1 cellular context compared by ENCODE assay signal in the genomic region with DNA sequence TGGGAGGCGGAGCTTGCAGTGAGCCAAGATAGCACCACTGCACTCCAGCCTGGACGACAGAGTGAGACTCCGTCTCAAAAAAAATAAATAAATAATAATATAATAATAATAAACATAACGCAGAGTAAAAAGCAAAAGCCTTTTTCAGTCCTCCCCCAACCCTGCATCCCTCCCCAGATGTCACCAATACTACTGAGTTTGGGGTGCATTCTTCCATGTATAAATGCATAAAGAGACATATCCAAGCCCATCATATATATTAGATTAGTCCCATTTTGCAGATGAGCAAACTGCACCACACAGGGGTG.
TF ChIP-seq lines count a peak whose summit lies in the region.

No MANE protein-coding gene starts in this region.

TF ChIP-seq in HepG2, 621 proteins besides CTCF, POLR2A, EP300 and RAD21:
- TF ChIP-seq CAMTA2 (CRISPR knock-in tag; IDR thresholded peaks at IDR 0.05; ENCODE audit: borderline replicate concordance) (no peak), SRSF4 (IDR thresholded peaks at IDR 0.05; ENCODE audit: low read depth, low read length, poor library complexity, severe bottlenecking) (no peak), YEATS4 (CRISPR knock-in tag; IDR thresholded peaks at IDR 0.05; ENCODE audit: borderline replicate concordance) (no peak), NR2F6 (IDR thresholded peaks at IDR 0.05) (no peak), NR2F6 (CRISPR knock-in tag; IDR thresholded peaks at IDR 0.05) (no peak), ZNF546 (CRISPR knock-in tag; conservative IDR thresholded peaks at IDR 0.05) (no peak), ZFY (CRISPR knock-in tag; IDR thresholded peaks at IDR 0.05) (no peak), ZNF501 (CRISPR knock-in tag; IDR thresholded peaks at IDR 0.05) (no peak), NCOA1 (CRISPR knock-in tag; IDR thresholded peaks at IDR 0.05) (0 out of 2 replicates have a peak, but pooled peaks have one; percentile 13), ZNF530 (CRISPR knock-in tag; IDR thresholded peaks at IDR 0.05; ENCODE audit: low read depth) (no peak), ZMYM3 (CRISPR knock-in tag; IDR thresholded peaks at IDR 0.05) (peak; percentile 36; the same call in 1 of the 2 replicates), ZNF3 (CRISPR knock-in tag; IDR thresholded peaks at IDR 0.05) (no peak), HNRNPL (IDR thresholded peaks at IDR 0.05; ENCODE audit: low read depth, low read length) (no peak), ZFP36 (IDR thresholded peaks at IDR 0.05; ENCODE audit: borderline replicate concordance, low read depth, low read length, partially characterized antibody) (no peak), NR2F2 (IDR thresholded peaks at IDR 0.05; ENCODE audit: borderline replicate concordance, low read depth) (no peak), ZNF567 (CRISPR knock-in tag; IDR thresholded peaks at IDR 0.05; ENCODE audit: borderline replicate concordance) (no peak), ZNF674 (CRISPR knock-in tag; IDR thresholded peaks at IDR 0.05; ENCODE audit: low read depth) (no peak), SMARCE1 (IDR thresholded peaks at IDR 0.05; ENCODE audit: borderline replicate concordance) (no peak), IRF2 (CRISPR knock-in tag; IDR thresholded peaks at IDR 0.05) (no peak), ZNF629 (CRISPR knock-in tag; conservative IDR thresholded peaks at IDR 0.05) (peak; percentile 91; the same call in 1 of the 2 replicates), TBX2 (CRISPR knock-in tag; IDR thresholded peaks at IDR 0.05; ENCODE audit: borderline replicate concordance) (no peak), NFATC3 (CRISPR knock-in tag; IDR thresholded peaks at IDR 0.05) (no peak), THAP11 (CRISPR knock-in tag; IDR thresholded peaks at IDR 0.05) (no peak), JUN (CRISPR knock-in tag; IDR thresholded peaks at IDR 0.05) (no peak), FOXK2 (IDR thresholded peaks at IDR 0.05) (no peak)
- TF ChIP-seq, protein P1, sequence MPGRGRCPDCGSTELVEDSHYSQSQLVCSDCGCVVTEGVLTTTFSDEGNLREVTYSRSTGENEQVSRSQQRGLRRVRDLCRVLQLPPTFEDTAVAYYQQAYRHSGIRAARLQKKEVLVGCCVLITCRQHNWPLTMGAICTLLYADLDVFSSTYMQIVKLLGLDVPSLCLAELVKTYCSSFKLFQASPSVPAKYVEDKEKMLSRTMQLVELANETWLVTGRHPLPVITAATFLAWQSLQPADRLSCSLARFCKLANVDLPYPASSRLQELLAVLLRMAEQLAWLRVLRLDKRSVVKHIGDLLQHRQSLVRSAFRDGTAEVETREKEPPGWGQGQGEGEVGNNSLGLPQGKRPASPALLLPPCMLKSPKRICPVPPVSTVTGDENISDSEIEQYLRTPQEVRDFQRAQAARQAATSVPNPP (CRISPR knock-in tag; IDR thresholded peaks at IDR 0.05), result no peak
- TF ChIP-seq, protein P2, sequence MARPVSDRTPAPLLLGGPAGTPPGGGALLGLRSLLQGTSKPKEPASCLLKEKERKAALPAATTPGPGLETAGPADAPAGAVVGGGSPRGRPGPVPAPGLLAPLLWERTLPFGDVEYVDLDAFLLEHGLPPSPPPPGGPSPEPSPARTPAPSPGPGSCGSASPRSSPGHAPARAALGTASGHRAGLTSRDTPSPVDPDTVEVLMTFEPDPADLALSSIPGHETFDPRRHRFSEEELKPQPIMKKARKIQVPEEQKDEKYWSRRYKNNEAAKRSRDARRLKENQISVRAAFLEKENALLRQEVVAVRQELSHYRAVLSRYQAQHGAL (CRISPR knock-in tag; IDR thresholded peaks at IDR 0.05; ENCODE audit: not compliant biosample characterization), result peak; percentile 0
- TF ChIP-seq, protein P3, sequence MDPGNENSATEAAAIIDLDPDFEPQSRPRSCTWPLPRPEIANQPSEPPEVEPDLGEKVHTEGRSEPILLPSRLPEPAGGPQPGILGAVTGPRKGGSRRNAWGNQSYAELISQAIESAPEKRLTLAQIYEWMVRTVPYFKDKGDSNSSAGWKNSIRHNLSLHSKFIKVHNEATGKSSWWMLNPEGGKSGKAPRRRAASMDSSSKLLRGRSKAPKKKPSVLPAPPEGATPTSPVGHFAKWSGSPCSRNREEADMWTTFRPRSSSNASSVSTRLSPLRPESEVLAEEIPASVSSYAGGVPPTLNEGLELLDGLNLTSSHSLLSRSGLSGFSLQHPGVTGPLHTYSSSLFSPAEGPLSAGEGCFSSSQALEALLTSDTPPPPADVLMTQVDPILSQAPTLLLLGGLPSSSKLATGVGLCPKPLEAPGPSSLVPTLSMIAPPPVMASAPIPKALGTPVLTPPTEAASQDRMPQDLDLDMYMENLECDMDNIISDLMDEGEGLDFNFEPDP (CRISPR knock-in tag; conservative IDR thresholded peaks at IDR 0.05), result no peak
- TF ChIP-seq, protein P4, sequence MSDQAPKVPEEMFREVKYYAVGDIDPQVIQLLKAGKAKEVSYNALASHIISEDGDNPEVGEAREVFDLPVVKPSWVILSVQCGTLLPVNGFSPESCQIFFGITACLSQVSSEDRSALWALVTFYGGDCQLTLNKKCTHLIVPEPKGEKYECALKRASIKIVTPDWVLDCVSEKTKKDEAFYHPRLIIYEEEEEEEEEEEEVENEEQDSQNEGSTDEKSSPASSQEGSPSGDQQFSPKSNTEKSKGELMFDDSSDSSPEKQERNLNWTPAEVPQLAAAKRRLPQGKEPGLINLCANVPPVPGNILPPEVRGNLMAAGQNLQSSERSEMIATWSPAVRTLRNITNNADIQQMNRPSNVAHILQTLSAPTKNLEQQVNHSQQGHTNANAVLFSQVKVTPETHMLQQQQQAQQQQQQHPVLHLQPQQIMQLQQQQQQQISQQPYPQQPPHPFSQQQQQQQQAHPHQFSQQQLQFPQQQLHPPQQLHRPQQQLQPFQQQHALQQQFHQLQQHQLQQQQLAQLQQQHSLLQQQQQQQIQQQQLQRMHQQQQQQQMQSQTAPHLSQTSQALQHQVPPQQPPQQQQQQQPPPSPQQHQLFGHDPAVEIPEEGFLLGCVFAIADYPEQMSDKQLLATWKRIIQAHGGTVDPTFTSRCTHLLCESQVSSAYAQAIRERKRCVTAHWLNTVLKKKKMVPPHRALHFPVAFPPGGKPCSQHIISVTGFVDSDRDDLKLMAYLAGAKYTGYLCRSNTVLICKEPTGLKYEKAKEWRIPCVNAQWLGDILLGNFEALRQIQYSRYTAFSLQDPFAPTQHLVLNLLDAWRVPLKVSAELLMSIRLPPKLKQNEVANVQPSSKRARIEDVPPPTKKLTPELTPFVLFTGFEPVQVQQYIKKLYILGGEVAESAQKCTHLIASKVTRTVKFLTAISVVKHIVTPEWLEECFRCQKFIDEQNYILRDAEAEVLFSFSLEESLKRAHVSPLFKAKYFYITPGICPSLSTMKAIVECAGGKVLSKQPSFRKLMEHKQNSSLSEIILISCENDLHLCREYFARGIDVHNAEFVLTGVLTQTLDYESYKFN (CRISPR knock-in tag; conservative IDR thresholded peaks at IDR 0.05), result no peak
